In the genomic region with DNA sequence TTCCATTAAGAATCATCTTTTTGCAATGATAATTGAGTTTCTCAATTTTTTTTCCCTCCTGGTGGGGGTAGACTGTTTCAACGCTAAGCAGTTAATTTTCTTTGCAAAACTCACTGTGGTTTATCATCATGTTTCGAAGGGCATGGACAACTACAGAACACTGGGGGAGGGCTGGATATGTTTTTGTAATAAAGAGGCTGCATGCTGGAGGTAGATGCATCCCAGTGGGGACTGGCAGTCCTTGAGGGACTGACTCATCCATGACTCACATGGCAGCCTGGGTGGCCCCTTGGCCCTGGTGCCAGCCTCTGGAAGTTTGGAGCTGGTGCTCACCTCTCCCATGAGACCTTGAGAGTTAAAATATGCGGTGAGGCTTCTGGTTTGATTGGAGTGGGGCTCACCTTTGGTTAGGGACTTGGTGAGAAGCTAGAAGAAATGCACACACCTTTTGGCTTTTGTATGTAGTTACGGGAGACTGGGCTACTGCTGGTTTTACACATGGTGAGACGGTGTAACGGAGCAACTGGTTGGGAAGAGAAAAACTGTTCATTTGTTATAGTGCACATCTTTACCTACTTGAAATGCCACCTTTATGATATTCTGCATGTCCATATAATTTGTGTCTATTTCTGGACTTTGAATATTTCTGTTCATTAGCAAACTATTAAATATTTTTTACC, we compare ENCODE assay signal across 10 cellular contexts. TPM values are rescaled to one million over a fixed set of nuclear protein-coding genes. Genes with fewer than 3 reads are reported as not detected.
A peak's percentile ranks its signal among the peaks of the same experiment; 100 is the strongest.
DNase-seq lines count a peak whose midpoint lies in the region; ATAC-seq and TF ChIP-seq lines count a peak whose summit lies in the region.
"Had no signal": no experiment of that assay in that cellular context is flagged by ENCODE, and none has a peak within 500 bp of the region (broad histone marks: within the 10 kb centered on the region; RNA-seq: fewer than 3 reads in every experiment).

No MANE protein-coding gene starts in this region.

- H3K4me3 ChIP-seq in AG09309 (ENCODE audit: control insufficient read depth, low read depth, low read length) (no peak overlapping the region), astrocyte of the spinal cord (ENCODE audit: low read depth, low read length) (no peak overlapping the region)
- H3K4me3 ChIP-seq: skin epidermis had no signal

- ATAC-seq in naive thymus-derived CD8-positive, alpha-beta T cell, result no peak

- TF ChIP-seq CTCF in AG09309 (IDR thresholded peaks at IDR 0.05; ENCODE audit: control insufficient read depth, insufficient read depth, low read depth, low read length, missing control alignments) (no peak), astrocyte of the spinal cord (IDR thresholded peaks at IDR 0.05; ENCODE audit: low read depth, low read length) (no peak), mesothelial cell of epicardium (IDR thresholded peaks at IDR 0.05; ENCODE audit: unreplicated experiment) (no peak)

- H3K27ac Mint-ChIP-seq in mesothelial cell of epicardium, result no peak overlapping the region
- H3K27ac Mint-ChIP-seq in naive thymus-derived CD8-positive, alpha-beta T cell, result no peak overlapping the region

- POLR2A ChIA-PET in naive thymus-derived CD8-positive, alpha-beta T cell (lab: Charles Lee), result no interaction called here

- no peaks in the 10 kb centered on the region for H3K27me3 Mint-ChIP-seq in mesothelial cell of epicardium (ENCODE audit: low read depth)
- H3K27me3 Mint-ChIP-seq in naive thymus-derived CD8-positive, alpha-beta T cell, result peaks cover 0 to 8% (median 0%) of the 10 kb centered on the region in 5 donors

- H3K9me3 Mint-ChIP-seq in mesothelial cell of epicardium, result no peaks in the 10 kb centered on the region
- no peaks in the 10 kb centered on the region for H3K9me3 Mint-ChIP-seq in naive thymus-derived CD8-positive, alpha-beta T cell

- H3K4me3 Mint-ChIP-seq in mesothelial cell of epicardium, result no peak overlapping the region
- no peak overlapping the region for H3K4me3 Mint-ChIP-seq in naive thymus-derived CD8-positive, alpha-beta T cell

- H3K4me1 Mint-ChIP-seq in mesothelial cell of epicardium, result no peaks in the 10 kb centered on the region
- H3K4me1 Mint-ChIP-seq in naive thymus-derived CD8-positive, alpha-beta T cell, result no peaks in the 10 kb centered on the region

- DNase-seq in AG09309 (ENCODE audit: low read depth), result peak; percentile 77
- DNase-seq in HPDE6-E6E7 (ENCODE audit: extremely low spot score), result peak; percentile 81
- peak; percentile 90 for DNase-seq in astrocyte of the spinal cord (ENCODE audit: low read depth, low spot score)
- peak; percentile 26 to 75 for DNase-seq in lung microvascular endothelial cell (ENCODE audit: low read depth in 2 of 2)
- no peak for DNase-seq in mesothelial cell of epicardium (ENCODE audit: low spot score in 2 of 2, unreplicated experiment in 2 of 2)
- no peak for DNase-seq in naive thymus-derived CD8-positive, alpha-beta T cell
- DNase-seq in NCI-H1694 treated with DMSO at 0.1 percent for 48 hours (lab: John Stamatoyannopoulos, UW), result no peak
- DNase-seq in KG1 (lab: John Stamatoyannopoulos, UW), result no peak
- DNase-seq: NCI-H2081 had no signal

- no peaks in the 10 kb centered on the region for H3K36me3 Mint-ChIP-seq in mesothelial cell of epicardium
- H3K36me3 Mint-ChIP-seq in naive thymus-derived CD8-positive, alpha-beta T cell, result no peaks in the 10 kb centered on the region

- in situ Hi-C loops in astrocyte of the spinal cord (cut with HindIII; ENCODE audit: low sequenced_read_pairs), result no loop called here

RNA-seq across cellular contexts. Expression of a gene that starts 31.4 kb away (rescaled TPM):
- total RNA-seq in lung microvascular endothelial cell (10.2 and 17.9 TPM in 2 replicates), mesothelial cell of epicardium (14.4 to 19.9 TPM (median 18.1 TPM) in 3 replicates)
- 1 to 10 TPM; 6.7 to 8.3 TPM for total RNA-seq in naive thymus-derived CD8-positive, alpha-beta T cell
- 1 to 10 TPM in 1 of 3 donors, under 1 TPM in 2; 0.09 to 1.3 (median 0.53) TPM for polyA plus RNA-seq in naive thymus-derived CD8-positive, alpha-beta T cell

Comparison
In these comparisons a context has a peak if more than half of its experiments do, and no peak if none do; other contexts are left out.
1. DNase-seq: peak in AG09309 (single experiment), HPDE6-E6E7 (single experiment), astrocyte of the spinal cord (single experiment) and lung microvascular endothelial cell (2 of 2); none in mesothelial cell of epicardium (0 of 2), naive thymus-derived CD8-positive, alpha-beta T cell (0 of 10), NCI-H1694 treated with DMSO at 0.1 percent for 48 hours (single experiment) and KG1 (single experiment).